ENCODE assay signal across 1 cellular context in genomic region chr17:44205962-44206824, GRCh38.
TF ChIP-seq lines count a peak whose summit lies in the region.

No MANE protein-coding gene starts in this region.

TF ChIP-seq in HepG2, 621 proteins besides CTCF, POLR2A, EP300 and RAD21:
- TF ChIP-seq POLR2AphosphoS5 (IDR thresholded peaks at IDR 0.05; ENCODE audit: low read depth, low read length) (peak; percentile 42), ZNF281 (CRISPR knock-in tag; IDR thresholded peaks at IDR 0.05; ENCODE audit: borderline replicate concordance) (peak; percentile 51; the same call in 1 of the 2 replicates), ZNF761 (CRISPR knock-in tag; conservative IDR thresholded peaks at IDR 0.05) (no peak), RBM22 (optimal IDR thresholded peaks at IDR 0.05; ENCODE audit: low read length) (peak; percentile 86)
TF ChIP-seq in HepG2: peak in this region for 3.
